1 cellular context compared by ENCODE assay signal in genomic region chr1:183185941-183186490, GRCh38.
A peak's percentile ranks its signal among the peaks of the same experiment; 100 is the strongest.
TF ChIP-seq lines count a peak whose summit lies in the region.

Gene LAMC2, plus strand, starts transcription at chr1:183186264. Its CDS starts 89 bp downstream, at chr1:183186353.

TF ChIP-seq in HEK293, 187 proteins besides CTCF, POLR2A, EP300 and RAD21 (continued from another document and continues in another):
- TF ChIP-seq KLF7 (tag by site-specific recombination; IDR thresholded peaks at IDR 0.05; ENCODE audit: borderline replicate concordance) (no peak), SP3 (tag by site-specific recombination; IDR thresholded peaks at IDR 0.05) (peak; percentile 30), ZNF747 (tag by site-specific recombination; IDR thresholded peaks at IDR 0.05) (no peak), ZNF645 (tag by site-specific recombination; IDR thresholded peaks at IDR 0.05) (no peak), ZSCAN18 (tag by site-specific recombination; IDR thresholded peaks at IDR 0.05) (no peak), KLF8 (tag by site-specific recombination; IDR thresholded peaks at IDR 0.05) (0 out of 2 replicates have a peak, but pooled peaks have one; percentile 16), INSM2 (tag by site-specific recombination; IDR thresholded peaks at IDR 0.05) (no peak), ZNF777 (tag by site-specific recombination; IDR thresholded peaks at IDR 0.05; ENCODE audit: borderline replicate concordance) (no peak), ZNF830 (tag by site-specific recombination; IDR thresholded peaks at IDR 0.05; ENCODE audit: low read depth) (no peak), FEZF1 (tag by site-specific recombination; IDR thresholded peaks at IDR 0.05) (no peak), ZNF416 (tag by site-specific recombination; IDR thresholded peaks at IDR 0.05) (no peak), ZNF133 (tag by site-specific recombination; IDR thresholded peaks at IDR 0.05) (no peak), ZNF488 (tag by site-specific recombination; IDR thresholded peaks at IDR 0.05) (no peak), ZBTB8A (tag by site-specific recombination; IDR thresholded peaks at IDR 0.05) (no peak), ZXDB (tag by site-specific recombination; IDR thresholded peaks at IDR 0.05) (peak; percentile 37; the same call in 1 of the 2 replicates), ZBTB20 (tag by site-specific recombination; IDR thresholded peaks at IDR 0.05) (peak; percentile 43; the same call in 1 of the 2 replicates), ZFHX2 (tag by site-specific recombination; conservative IDR thresholded peaks at IDR 0.05) (no peak), ZSCAN23 (tag by site-specific recombination; IDR thresholded peaks at IDR 0.05) (no peak), BCL11B (tag by site-specific recombination; IDR thresholded peaks at IDR 0.05; ENCODE audit: low read depth) (no peak), ZSCAN30 (tag by site-specific recombination; IDR thresholded peaks at IDR 0.05) (no peak), ZNF114 (tag by site-specific recombination; IDR thresholded peaks at IDR 0.05) (no peak), ZNF311 (tag by site-specific recombination; IDR thresholded peaks at IDR 0.05; ENCODE audit: borderline replicate concordance) (no peak), ZBTB11 (tag by site-specific recombination; conservative IDR thresholded peaks at IDR 0.05; ENCODE audit: low read depth) (no peak), ZNF26 (tag by site-specific recombination; IDR thresholded peaks at IDR 0.05) (no peak), ATF2 (tag by site-specific recombination; IDR thresholded peaks at IDR 0.05; ENCODE audit: low read depth) (no peak), ZNF639 (tag by site-specific recombination; IDR thresholded peaks at IDR 0.05) (no peak), HIC1 (tag by site-specific recombination; IDR thresholded peaks at IDR 0.05) (0 out of 2 replicates have a peak, but pooled peaks have one; percentile 19), ZNF341 (tag by site-specific recombination; IDR thresholded peaks at IDR 0.05; ENCODE audit: low read depth) (no peak), ZFP37 (tag by site-specific recombination; IDR thresholded peaks at IDR 0.05) (no peak; the same call in 1 of the 2 replicates), GLIS2 (tag by site-specific recombination; IDR thresholded peaks at IDR 0.05) (0 out of 2 replicates have a peak, but pooled peaks have one; percentile 36), ZNF660 (tag by site-specific recombination; IDR thresholded peaks at IDR 0.05) (no peak), ZNF48 (tag by site-specific recombination; IDR thresholded peaks at IDR 0.05) (no peak), ZNF558 (tag by site-specific recombination; IDR thresholded peaks at IDR 0.05) (no peak), KLF10 (tag by site-specific recombination; IDR thresholded peaks at IDR 0.05) (no peak), KLF16 (tag by site-specific recombination; IDR thresholded peaks at IDR 0.05) (no peak), PRDM1 (tag by site-specific recombination; IDR thresholded peaks at IDR 0.05) (0 out of 2 replicates have a peak, but pooled peaks have one; percentile 6), SALL2 (tag by site-specific recombination; IDR thresholded peaks at IDR 0.05; ENCODE audit: borderline replicate concordance) (no peak), ZNF561 (tag by site-specific recombination; IDR thresholded peaks at IDR 0.05; ENCODE audit: borderline replicate concordance) (0 out of 2 replicates have a peak, but pooled peaks have one; percentile 57)
- TF ChIP-seq, protein P1, sequence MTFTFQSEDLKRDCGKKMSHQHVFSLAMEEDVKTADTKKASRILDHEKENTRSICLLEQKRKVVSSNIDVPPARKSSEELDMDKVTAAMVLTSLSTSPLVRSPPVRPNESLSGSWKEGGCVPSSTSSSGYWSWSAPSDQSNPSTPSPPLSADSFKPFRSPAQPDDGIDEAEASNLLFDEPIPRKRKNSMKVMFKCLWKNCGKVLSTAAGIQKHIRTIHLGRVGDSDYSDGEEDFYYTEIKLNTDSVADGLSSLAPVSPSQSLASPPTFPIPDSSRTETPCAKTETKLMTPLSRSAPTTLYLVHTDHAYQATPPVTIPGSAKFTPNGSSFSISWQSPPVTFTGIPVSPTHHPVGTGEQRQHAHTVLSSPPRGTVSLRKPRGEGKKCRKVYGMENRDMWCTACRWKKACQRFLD (tag by site-specific recombination; IDR thresholded peaks at IDR 0.05), result no peak
- TF ChIP-seq, protein P2, sequence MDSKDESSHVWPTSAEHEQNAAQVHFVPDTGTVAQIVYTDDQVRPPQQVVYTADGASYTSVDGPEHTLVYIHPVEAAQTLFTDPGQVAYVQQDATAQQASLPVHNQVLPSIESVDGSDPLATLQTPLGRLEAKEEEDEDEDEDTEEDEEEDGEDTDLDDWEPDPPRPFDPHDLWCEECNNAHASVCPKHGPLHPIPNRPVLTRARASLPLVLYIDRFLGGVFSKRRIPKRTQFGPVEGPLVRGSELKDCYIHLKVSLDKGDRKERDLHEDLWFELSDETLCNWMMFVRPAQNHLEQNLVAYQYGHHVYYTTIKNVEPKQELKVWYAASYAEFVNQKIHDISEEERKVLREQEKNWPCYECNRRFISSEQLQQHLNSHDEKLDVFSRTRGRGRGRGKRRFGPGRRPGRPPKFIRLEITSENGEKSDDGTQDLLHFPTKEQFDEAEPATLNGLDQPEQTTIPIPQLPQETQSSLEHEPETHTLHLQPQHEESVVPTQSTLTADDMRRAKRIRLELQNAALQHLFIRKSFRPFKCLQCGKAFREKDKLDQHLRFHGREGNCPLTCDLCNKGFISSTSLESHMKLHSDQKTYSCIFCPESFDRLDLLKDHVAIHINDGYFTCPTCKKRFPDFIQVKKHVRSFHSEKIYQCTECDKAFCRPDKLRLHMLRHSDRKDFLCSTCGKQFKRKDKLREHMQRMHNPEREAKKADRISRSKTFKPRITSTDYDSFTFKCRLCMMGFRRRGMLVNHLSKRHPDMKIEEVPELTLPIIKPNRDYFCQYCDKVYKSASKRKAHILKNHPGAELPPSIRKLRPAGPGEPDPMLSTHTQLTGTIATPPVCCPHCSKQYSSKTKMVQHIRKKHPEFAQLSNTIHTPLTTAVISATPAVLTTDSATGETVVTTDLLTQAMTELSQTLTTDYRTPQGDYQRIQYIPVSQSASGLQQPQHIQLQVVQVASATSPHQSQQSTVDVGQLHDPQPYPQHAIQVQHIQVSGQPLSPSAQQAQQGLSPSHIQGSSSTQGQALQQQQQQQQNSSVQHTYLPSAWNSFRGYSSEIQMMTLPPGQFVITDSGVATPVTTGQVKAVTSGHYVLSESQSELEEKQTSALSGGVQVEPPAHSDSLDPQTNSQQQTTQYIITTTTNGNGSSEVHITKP (tag by site-specific recombination; IDR thresholded peaks at IDR 0.05), result peak; percentile 38; the same call in 1 of the 2 replicates
